Comparison of ENCODE assay signal across 21 cellular contexts in genomic region chr2:41605914-41606313, GRCh38.
A peak's percentile ranks its signal among the peaks of the same experiment; 100 is the strongest.
DNase-seq lines count a peak whose midpoint lies in the region; ATAC-seq and TF ChIP-seq lines count a peak whose summit lies in the region.
"Had no signal": no experiment of that assay in that cellular context is flagged by ENCODE, and none has a peak within 500 bp of the region (broad histone marks: within the 10 kb centered on the region; RNA-seq: fewer than 3 reads in every experiment).

No MANE protein-coding gene starts in this region.

- no peak for TF ChIP-seq RAD21 in SK-N-SH (IDR thresholded peaks at IDR 0.05; ENCODE audit: low read length)
- TF ChIP-seq RAD21 in Ishikawa (IDR thresholded peaks at IDR 0.05; ENCODE audit: low read depth): no peak

- no peak for TF ChIP-seq POLR2A in esophagus muscularis mucosa (IDR thresholded peaks at IDR 0.05; ENCODE audit: low read depth)
- TF ChIP-seq POLR2A in adrenal gland (IDR thresholded peaks at IDR 0.05): no peak

- H3K9me2 ChIP-seq in SK-N-SH: no peaks in the 10 kb centered on the region

- intact Hi-C loops in esophagus muscularis mucosa (cut with DNase I): no loop called here
- intact Hi-C loops in adrenal gland (cut with DNase I): no loop called here

- no peaks in the 10 kb centered on the region for H3K9me3 ChIP-seq in SK-N-SH
- no peaks in the 10 kb centered on the region for H3K9me3 ChIP-seq in esophagus muscularis mucosa
- no peaks in the 10 kb centered on the region for H3K9me3 ChIP-seq in adrenal gland (replicated peaks in 1 of 3)
- H3K9me3 ChIP-seq: BE2C; BLaER1 treated with 17β-estradiol and CSF1 and Interleukin-3, amounts not matched to agents 10 nM and 100 nM had no signal

- H3K27me3 ChIP-seq in SK-N-SH (ENCODE audit: insufficient read depth) (no peaks in the 10 kb centered on the region), esophagus muscularis mucosa (no peaks in the 10 kb centered on the region), adrenal gland (no peaks in the 10 kb centered on the region)
- H3K27me3 ChIP-seq: BLaER1 treated with 17β-estradiol and CSF1 and Interleukin-3, amounts not matched to agents 10 nM and 100 nM had no signal

- H3K36me3 ChIP-seq in SK-N-SH (replicated peaks in 1 of 2; ENCODE audit: control insufficient read depth in 1 of 2, insufficient read depth in 2 of 2, low read length in 1 of 2): no peaks in the 10 kb centered on the region
- no peaks in the 10 kb centered on the region for H3K36me3 ChIP-seq in esophagus muscularis mucosa
- no peaks in the 10 kb centered on the region for H3K36me3 ChIP-seq in adrenal gland (replicated peaks in 1 of 2)
- H3K36me3 ChIP-seq: BE2C; BLaER1 treated with 17β-estradiol and CSF1 and Interleukin-3, amounts not matched to agents 10 nM and 100 nM had no signal

- no peaks in the 10 kb centered on the region for H4K20me1 ChIP-seq in SK-N-SH (ENCODE audit: insufficient read depth)
- H4K20me1 ChIP-seq: BLaER1 treated with 17β-estradiol and CSF1 and Interleukin-3, amounts not matched to agents 10 nM and 100 nM had no signal

- H3F3A ChIP-seq in SK-N-SH (replicated peaks; ENCODE audit: insufficient read depth): peaks cover 2% of the 10 kb centered on the region

- H3K4me2 ChIP-seq in SK-N-SH: no peak overlapping the region
- H3K4me2 ChIP-seq: BLaER1 treated with 17β-estradiol and CSF1 and Interleukin-3, amounts not matched to agents 10 nM and 100 nM; GM23338 had no signal

- TF ChIP-seq CTCF in SK-N-SH (IDR thresholded peaks at IDR 0.05) (no peak), esophagus muscularis mucosa (IDR thresholded peaks at IDR 0.05) (no peak), adrenal gland (IDR thresholded peaks at IDR 0.05) (no peak)

- no peak overlapping the region for H2AFZ ChIP-seq in SK-N-SH (ENCODE audit: low read depth)

- POLR2A ChIA-PET in SK-N-SH (lab: Yijun Ruan, JAX): no interaction called here

- no peak overlapping the region for H3K4me3 ChIP-seq in SK-N-SH (ENCODE audit: low read depth in 2 of 2, low read length in 1 of 2)
- no peak overlapping the region for H3K4me3 ChIP-seq in esophagus muscularis mucosa
- H3K4me3 ChIP-seq in adrenal gland: no peak overlapping the region
- H3K4me3 ChIP-seq: BLaER1 treated with 17β-estradiol and CSF1 and Interleukin-3, amounts not matched to agents 10 nM and 100 nM; GM12878; GM23338 had no signal

- DNase-seq in SK-N-SH: no peak
- DNase-seq in esophagus muscularis mucosa (ENCODE audit: extremely low spot score): no peak
- DNase-seq in adrenal gland: no peak
- DNase-seq: ACHN; AML-193; BE2C; CD4-positive, alpha-beta T cell; CD8-positive, alpha-beta memory T cell; DMS 273 treated with DMSO at 0.1 percent for 48 hours; DMS79; EL; GDM1; H9 had no signal

- H3K27ac ChIP-seq in SK-N-SH (ENCODE audit: low read depth in 2 of 2, low read length in 1 of 2): no peak overlapping the region
- peak overlapping the region; percentile 45 to 61 (median 54) for H3K27ac ChIP-seq in esophagus muscularis mucosa (replicated peaks in 1 of 4)
- no peak overlapping the region for H3K27ac ChIP-seq in adrenal gland
- H3K27ac ChIP-seq: 22Rv1; BLaER1 treated with 17β-estradiol and CSF1 and Interleukin-3, amounts not matched to agents 10 nM and 100 nM had no signal

- CTCF ChIA-PET in SK-N-SH (lab: Yijun Ruan, JAX): interaction anchor here (1.6 kb wide), 1 partner anchor 42 kb away, joined by 3 read pairs; no protein-coding TSS in a partner anchor

- H3K4me1 ChIP-seq in SK-N-SH (ENCODE audit: control insufficient read depth in 1 of 2, insufficient read depth in 2 of 2, low read depth in 1 of 2, low read length in 1 of 2) (no peaks in the 10 kb centered on the region; a peak in 3 of 4 replicates), esophagus muscularis mucosa (peaks cover 7 to 32% (median 27%) of the 10 kb centered on the region in 4 donors), adrenal gland (replicated peaks in 1 of 2) (peaks cover 5 to 8% of the 10 kb centered on the region in 2 donors)
- H3K4me1 ChIP-seq: BE2C had no signal

- ATAC-seq in SK-N-SH treated with all-trans-retinoic acid at 6 μM for 48 hours: no peak
- ATAC-seq in HG02938 (IDR thresholded peaks at IDR 0.05; ENCODE audit: unreplicated experiment): no peak
- ATAC-seq: GM12878, GM23338, HCT116 had no signal

- no peak overlapping the region for H3K9ac ChIP-seq in SK-N-SH
- H3K9ac ChIP-seq: BLaER1 treated with 17β-estradiol and CSF1 and Interleukin-3, amounts not matched to agents 10 nM and 100 nM had no signal

- no peak for TF ChIP-seq EP300 in SK-N-SH (IDR thresholded peaks at IDR 0.05; ENCODE audit: borderline replicate concordance in 1 of 2, low read depth in 1 of 2, low read length in 1 of 2)
- TF ChIP-seq EP300 in Ishikawa (IDR thresholded peaks at IDR 0.05; ENCODE audit: borderline replicate concordance): no peak
- no peak for TF ChIP-seq EP300 in esophagus muscularis mucosa (IDR thresholded peaks at IDR 0.05)

- no peaks in the 10 kb centered on the region for H3K79me2 ChIP-seq in SK-N-SH (ENCODE audit: insufficient read depth)

TF ChIP-seq in SK-N-SH, 30 proteins besides CTCF, POLR2A, EP300 and RAD21 (continues in another document):
- TF ChIP-seq USF1 (IDR thresholded peaks at IDR 0.05; ENCODE audit: borderline replicate concordance, low read depth): no peak
- 0 out of 2 replicates have a peak, but pooled peaks have one; percentile 18 for TF ChIP-seq NFIC (IDR thresholded peaks at IDR 0.05; ENCODE audit: borderline replicate concordance)
- no peak for TF ChIP-seq PBX3 (IDR thresholded peaks at IDR 0.05)
- no peak for TF ChIP-seq RXRA (IDR thresholded peaks at IDR 0.05; ENCODE audit: borderline replicate concordance, low read depth)
- no peak for TF ChIP-seq FOXM1 (IDR thresholded peaks at IDR 0.05; ENCODE audit: low read depth)

TF ChIP-seq in SK-N-SH treated with all-trans-retinoic acid at 6 μM for 48 hours, 23 proteins besides CTCF, POLR2A, EP300 and RAD21 (continues in another document):
- TF ChIP-seq TCF4 (CRISPR knock-in tag; IDR thresholded peaks at IDR 0.05; ENCODE audit: borderline replicate concordance) (no peak), CREB5 (CRISPR knock-in tag; IDR thresholded peaks at IDR 0.05; ENCODE audit: low read depth) (no peak), BACH2 (CRISPR knock-in tag; IDR thresholded peaks at IDR 0.05; ENCODE audit: borderline replicate concordance) (no peak), ZFP30 (CRISPR knock-in tag; IDR thresholded peaks at IDR 0.05) (no peak), ARNTL (CRISPR knock-in tag; IDR thresholded peaks at IDR 0.05; ENCODE audit: borderline replicate concordance, low read depth) (no peak), ZFP3 (CRISPR knock-in tag; IDR thresholded peaks at IDR 0.05) (no peak)

TF ChIP-seq in Ishikawa, 13 proteins besides CTCF, POLR2A, EP300 and RAD21:
- TF ChIP-seq NFIC (IDR thresholded peaks at IDR 0.05) (peak; percentile 44), REST (IDR thresholded peaks at IDR 0.05; ENCODE audit: low read depth) (no peak), TEAD4 (IDR thresholded peaks at IDR 0.05) (no peak), MAX (IDR thresholded peaks at IDR 0.05) (no peak)

Comparison
In these comparisons a context has a peak if more than half of its experiments do, and no peak if none do; other contexts are left out.
1. H3K27ac ChIP-seq: peak in esophagus muscularis mucosa (4 of 4); none in SK-N-SH (0 of 2) and adrenal gland (0 of 5).